ENCODE assay signal across 18 cellular contexts in genomic region chr4:100041646-100042045, GRCh38.
DNase-seq lines count a peak whose midpoint lies in the region; ATAC-seq and TF ChIP-seq lines count a peak whose summit lies in the region.
"Had no signal": no experiment of that assay in that cellular context is flagged by ENCODE, and none has a peak within 500 bp of the region (broad histone marks: within the 10 kb centered on the region; RNA-seq: fewer than 3 reads in every experiment).

No MANE protein-coding gene starts in this region.

- intact Hi-C loops in prostate gland (cut with DNase I) = no loop called here

- no peak overlapping the region for H3K4me3 Mint-ChIP-seq in GM23338
- no peak overlapping the region for H3K4me3 Mint-ChIP-seq in T-helper 2 cell treated with Interferon-gamma antibody and Interleukin-4, amounts not matched to agents 5 μg/mL and 100 μg/mL, for 36 hours
- H3K4me3 Mint-ChIP-seq in stimulated activated naive CD8-positive, alpha-beta T cell treated with anti-CD3 and anti-CD28 coated beads, Interleukin-15, amount 100 ng/mL, for 72 hours = no peak overlapping the region
- H3K4me3 Mint-ChIP-seq: CD8-positive, alpha-beta memory T cell had no signal

- no peak for DNase-seq in GM23338 (ENCODE audit: low spot score)
- DNase-seq in astrocyte of the hippocampus (ENCODE audit: low read depth, low spot score) = peak; percentile 10
- peak; percentile 3 for DNase-seq in fibroblast of pulmonary artery (ENCODE audit: low read depth)
- peak; percentile 71 for DNase-seq in renal cortical epithelial cell (ENCODE audit: low read depth)
- DNase-seq in T-helper 2 cell treated with Interferon-gamma antibody and Interleukin-4, amounts not matched to agents 5 μg/mL and 100 μg/mL, for 36 hours (ENCODE audit: low spot score) = no peak
- no peak for DNase-seq in prostate gland (ENCODE audit: low spot score)
- no peak for DNase-seq in stimulated activated naive CD8-positive, alpha-beta T cell treated with anti-CD3 and anti-CD28 coated beads, Interleukin-15, amount 100 ng/mL, for 72 hours
- DNase-seq: CD8-positive, alpha-beta memory T cell; DMS79 treated with DMSO at 0.1 percent for 48 hours; NCI-H1417 treated with DMSO at 0.1 percent for 48 hours; NCI-H2029; NCI-H2171; NCI-H748 treated with DMSO at 0.1 percent for 48 hours had no signal

- H3K9me3 ChIP-seq in prostate gland = no peaks in the 10 kb centered on the region
- H3K9me3 ChIP-seq: A549 had no signal

- no peaks in the 10 kb centered on the region for H4K20me1 ChIP-seq in GM23338 (replicated peaks; ENCODE audit: insufficient read depth)
- H4K20me1 ChIP-seq: BLaER1 treated with 17β-estradiol and CSF1 and Interleukin-3, amounts not matched to agents 10 nM and 100 nM had no signal

- TF ChIP-seq CTCF in GM23338 (conservative IDR thresholded peaks at IDR 0.05; ENCODE audit: low read depth in 2 of 2) = no peak
- no peak for TF ChIP-seq CTCF in fibroblast of pulmonary artery (IDR thresholded peaks at IDR 0.05; ENCODE audit: low read length, missing control alignments)
- no peak for TF ChIP-seq CTCF in prostate gland (IDR thresholded peaks at IDR 0.05)

- no peak overlapping the region for H3K4me2 ChIP-seq in GM23338
- H3K4me2 ChIP-seq: A549; BLaER1 treated with 17β-estradiol and CSF1 and Interleukin-3, amounts not matched to agents 10 nM and 100 nM; PC-9 had no signal

- H3K9me3 Mint-ChIP-seq in GM23338 = peaks cover 8% of the 10 kb centered on the region; the same call in 2 of the 3 replicates
- H3K9me3 Mint-ChIP-seq in T-helper 2 cell treated with Interferon-gamma antibody and Interleukin-4, amounts not matched to agents 5 μg/mL and 100 μg/mL, for 36 hours = peaks cover 2% of the 10 kb centered on the region
- peaks cover 3% of the 10 kb centered on the region in 2 donors for H3K9me3 Mint-ChIP-seq in stimulated activated naive CD8-positive, alpha-beta T cell treated with anti-CD3 and anti-CD28 coated beads, Interleukin-15, amount 100 ng/mL, for 72 hours

- H3K27me3 ChIP-seq in GM23338 (ENCODE audit: insufficient read depth) = no peaks in the 10 kb centered on the region
- H3K27me3 ChIP-seq in prostate gland (replicated peaks; ENCODE audit: insufficient read depth) = no peaks in the 10 kb centered on the region
- H3K27me3 ChIP-seq: BLaER1 treated with 17β-estradiol and CSF1 and Interleukin-3, amounts not matched to agents 10 nM and 100 nM had no signal

- no peak overlapping the region for H3K27ac Mint-ChIP-seq in GM23338
- H3K27ac Mint-ChIP-seq in T-helper 2 cell treated with Interferon-gamma antibody and Interleukin-4, amounts not matched to agents 5 μg/mL and 100 μg/mL, for 36 hours = no peak overlapping the region
- no peak overlapping the region for H3K27ac Mint-ChIP-seq in stimulated activated naive CD8-positive, alpha-beta T cell treated with anti-CD3 and anti-CD28 coated beads, Interleukin-15, amount 100 ng/mL, for 72 hours

- no peak overlapping the region for H3K4me3 ChIP-seq in GM23338
- H3K4me3 ChIP-seq in fibroblast of pulmonary artery (replicated peaks; ENCODE audit: low read depth, low read length) = no peak overlapping the region
- H3K4me3 ChIP-seq in prostate gland = no peak overlapping the region
- H3K4me3 ChIP-seq: A549; BLaER1 treated with 17β-estradiol and CSF1 and Interleukin-3, amounts not matched to agents 10 nM and 100 nM; PC-9 had no signal

- 0 out of 2 replicates have a peak overlapping the region, but pooled peaks have one; percentile 9 for H2AFZ ChIP-seq in GM23338
- H2AFZ ChIP-seq: PC-9 had no signal

- no peaks in the 10 kb centered on the region for H3F3A ChIP-seq in GM23338 (replicated peaks; ENCODE audit: low read depth)

- no peaks in the 10 kb centered on the region for H3K4me1 Mint-ChIP-seq in GM23338
- no peaks in the 10 kb centered on the region for H3K4me1 Mint-ChIP-seq in T-helper 2 cell treated with Interferon-gamma antibody and Interleukin-4, amounts not matched to agents 5 μg/mL and 100 μg/mL, for 36 hours (ENCODE audit: low read depth)
- no peaks in the 10 kb centered on the region for H3K4me1 Mint-ChIP-seq in stimulated activated naive CD8-positive, alpha-beta T cell treated with anti-CD3 and anti-CD28 coated beads, Interleukin-15, amount 100 ng/mL, for 72 hours
- H3K4me1 Mint-ChIP-seq: CD8-positive, alpha-beta memory T cell had no signal

- H3K27ac ChIP-seq in GM23338 (ENCODE audit: low read depth) = no peak overlapping the region
- H3K27ac ChIP-seq in prostate gland = no peak overlapping the region
- H3K27ac ChIP-seq: A549; BLaER1 treated with 17β-estradiol and CSF1 and Interleukin-3, amounts not matched to agents 10 nM and 100 nM; PC-9 had no signal

- TF ChIP-seq POLR2A in prostate gland (IDR thresholded peaks at IDR 0.05) = no peak

- H3K36me3 ChIP-seq in GM23338 (ENCODE audit: insufficient read depth) (no peaks in the 10 kb centered on the region), prostate gland (no peaks in the 10 kb centered on the region)
- H3K36me3 ChIP-seq: BLaER1 treated with 17β-estradiol and CSF1 and Interleukin-3, amounts not matched to agents 10 nM and 100 nM had no signal

- H3K9me2 ChIP-seq in GM23338 (ENCODE audit: insufficient read depth) = no peaks in the 10 kb centered on the region

- peaks cover 5% of the 10 kb centered on the region; the same call in 1 of the 3 replicates for H3K36me3 Mint-ChIP-seq in GM23338 (ENCODE audit: low read depth)
- H3K36me3 Mint-ChIP-seq in T-helper 2 cell treated with Interferon-gamma antibody and Interleukin-4, amounts not matched to agents 5 μg/mL and 100 μg/mL, for 36 hours (ENCODE audit: low read depth) = no peaks in the 10 kb centered on the region
- H3K36me3 Mint-ChIP-seq: CD8-positive, alpha-beta memory T cell had no signal

- no peaks in the 10 kb centered on the region for H3K79me2 ChIP-seq in GM23338 (replicated peaks; ENCODE audit: insufficient read depth)

- ATAC-seq in GM23338 (no peak), HG03097 (IDR thresholded peaks at IDR 0.05; ENCODE audit: low FRiP score, unreplicated experiment) (no peak)
- no peak for ATAC-seq in stimulated activated naive CD8-positive, alpha-beta T cell treated with anti-CD3 and anti-CD28 coated beads, Interleukin-15, amount 100 ng/mL, for 72 hours
- ATAC-seq: A549, HCT116 had no signal

- H3K27me3 Mint-ChIP-seq in GM23338 (ENCODE audit: insufficient read depth, low read depth, poor library complexity) = no peaks in the 10 kb centered on the region
- H3K27me3 Mint-ChIP-seq in T-helper 2 cell treated with Interferon-gamma antibody and Interleukin-4, amounts not matched to agents 5 μg/mL and 100 μg/mL, for 36 hours (ENCODE audit: low read depth) = peaks cover 2% of the 10 kb centered on the region
- no peaks in the 10 kb centered on the region for H3K27me3 Mint-ChIP-seq in stimulated activated naive CD8-positive, alpha-beta T cell treated with anti-CD3 and anti-CD28 coated beads, Interleukin-15, amount 100 ng/mL, for 72 hours

- no peaks in the 10 kb centered on the region for H3K4me1 ChIP-seq in GM23338 (ENCODE audit: insufficient read depth)
- no peaks in the 10 kb centered on the region for H3K4me1 ChIP-seq in prostate gland (replicated peaks)
- H3K4me1 ChIP-seq: A549; BLaER1 treated with 17β-estradiol and CSF1 and Interleukin-3, amounts not matched to agents 10 nM and 100 nM had no signal

- WGBS in prostate gland = 88% methylated on average over 4 of the region's 4 CpGs

TF ChIP-seq in GM23338, 12 proteins besides CTCF, POLR2A, EP300 and RAD21:
- TF ChIP-seq ZNF331 (CRISPR knock-in tag; IDR thresholded peaks at IDR 0.05; ENCODE audit: low read depth) (no peak), REST (IDR thresholded peaks at IDR 0.05; ENCODE audit: unreplicated experiment) (no peak)

Comparison
In these comparisons a context has a peak if more than half of its experiments do, and no peak if none do; other contexts are left out.
1. DNase-seq: peak in astrocyte of the hippocampus (single experiment), fibroblast of pulmonary artery (single experiment) and renal cortical epithelial cell (single experiment); none in GM23338 (single experiment), T-helper 2 cell treated with Interferon-gamma antibody and Interleukin-4, amounts not matched to agents 5 μg/mL and 100 μg/mL, for 36 hours (single experiment), prostate gland (single experiment) and stimulated activated naive CD8-positive, alpha-beta T cell treated with anti-CD3 and anti-CD28 coated beads, Interleukin-15, amount 100 ng/mL, for 72 hours (0 of 2).